Comparison of ENCODE assay signal across 10 cellular contexts in genomic region chr15:99306694-99307338, GRCh38. TPM values are rescaled to one million over a fixed set of nuclear protein-coding genes. Genes with fewer than 3 reads are reported as not detected.
DNase-seq lines count a peak whose midpoint lies in the region; ATAC-seq and TF ChIP-seq lines count a peak whose summit lies in the region.
"Had no signal": no experiment of that assay in that cellular context is flagged by ENCODE, and none has a peak within 500 bp of the region (broad histone marks: within the 10 kb centered on the region; RNA-seq: fewer than 3 reads in every experiment).

No MANE protein-coding gene starts in this region.

- peak overlapping the region; percentile 72 for H3K4me2 ChIP-seq in mammary epithelial cell (ENCODE audit: insufficient read depth, low read depth, low read length)

- H3K9me3 ChIP-seq in mammary epithelial cell (replicated peaks; ENCODE audit: insufficient read depth, low read length), result no peaks in the 10 kb centered on the region
- H3K9me3 ChIP-seq in right lobe of liver, result no peaks in the 10 kb centered on the region

- dilution Hi-C loops in mammary epithelial cell (cut with HindIII; ENCODE audit: low sequenced_read_pairs), result no loop called here

- peak overlapping the region; percentile 3 for H3K9ac ChIP-seq in mammary epithelial cell (ENCODE audit: insufficient read depth, low read length)

- CTCF ChIA-PET in mammary epithelial cell (lab: Charles Lee; ENCODE audit: low non-redundant PET), result interaction anchor here (0.6 kb wide), 1 partner anchor 170 kb away, joined by 7 read pairs; no protein-coding TSS in a partner anchor

- WGBS in mammary epithelial cell (ENCODE audit: low coverage, missing lambda C conversion rate), result 9% methylated on average over 8 of the region's 8 CpGs
- WGBS in right lobe of liver (ENCODE audit: insufficient coverage, low coverage, low lambda C conversion rate, missing lambda C conversion rate), result 36% methylated on average over 7 of the region's 8 CpGs

- no peaks in the 10 kb centered on the region for H3K27me3 Mint-ChIP-seq in stimulated activated naive CD8-positive, alpha-beta T cell treated with anti-CD3 and anti-CD28 coated beads, Interleukin-15, Interleukin-2, amounts not matched to agents 100 ng/mL and 50 ng/mL, for 24 hours
- no peaks in the 10 kb centered on the region for H3K27me3 Mint-ChIP-seq in stimulated activated naive CD8-positive, alpha-beta T cell treated with anti-CD3 and anti-CD28 coated beads, Interleukin-15, amount 100 ng/mL, for 72 hours
- H3K27me3 Mint-ChIP-seq: stimulated activated naive B cell treated with anti-CD40 and anti-IgM and Interleukin-4, amounts not matched to agents 10 μg/mL and 1 μg/mL and 100 μg/mL, for 72 hours had no signal

- H3K36me3 Mint-ChIP-seq in stimulated activated naive CD8-positive, alpha-beta T cell treated with anti-CD3 and anti-CD28 coated beads, Interleukin-15, Interleukin-2, amounts not matched to agents 100 ng/mL and 50 ng/mL, for 24 hours (ENCODE audit: low read depth), result no peaks in the 10 kb centered on the region

- no peaks in the 10 kb centered on the region for H3K27me3 ChIP-seq in mammary epithelial cell (ENCODE audit: insufficient read depth, low read length)
- no peaks in the 10 kb centered on the region for H3K27me3 ChIP-seq in right lobe of liver

- no peaks in the 10 kb centered on the region for H4K20me1 ChIP-seq in mammary epithelial cell (ENCODE audit: insufficient read depth, low read length)

- no peak for TF ChIP-seq CTCF in mammary epithelial cell (conservative IDR thresholded peaks at IDR 0.05 in 1 of 2, IDR thresholded peaks at IDR 0.05 in 1 of 2; ENCODE audit: extremely low read depth in 1 of 2, insufficient read depth in 1 of 2, low read depth in 1 of 2, low read length in 2 of 2)
- TF ChIP-seq CTCF in right lobe of liver (IDR thresholded peaks at IDR 0.05), result no peak

- peak overlapping the region; percentile 32 for H3K27ac Mint-ChIP-seq in stimulated activated naive CD8-positive, alpha-beta T cell treated with anti-CD3 and anti-CD28 coated beads, Interleukin-15, Interleukin-2, amounts not matched to agents 100 ng/mL and 50 ng/mL, for 24 hours
- no peak overlapping the region for H3K27ac Mint-ChIP-seq in stimulated activated naive CD8-positive, alpha-beta T cell treated with anti-CD3 and anti-CD28 coated beads, Interleukin-15, amount 100 ng/mL, for 72 hours
- H3K27ac Mint-ChIP-seq: stimulated activated naive B cell treated with anti-CD40 and anti-IgM and Interleukin-4, amounts not matched to agents 10 μg/mL and 1 μg/mL and 100 μg/mL, for 72 hours had no signal

- peak overlapping the region; percentile 91 for H2AFZ ChIP-seq in mammary epithelial cell (ENCODE audit: low read depth, low read length)

- no peaks in the 10 kb centered on the region for H3K4me1 Mint-ChIP-seq in stimulated activated naive CD8-positive, alpha-beta T cell treated with anti-CD3 and anti-CD28 coated beads, Interleukin-15, Interleukin-2, amounts not matched to agents 100 ng/mL and 50 ng/mL, for 24 hours (ENCODE audit: low read depth)
- no peaks in the 10 kb centered on the region for H3K4me1 Mint-ChIP-seq in stimulated activated naive CD8-positive, alpha-beta T cell treated with anti-CD3 and anti-CD28 coated beads, Interleukin-15, amount 100 ng/mL, for 72 hours
- H3K4me1 Mint-ChIP-seq: stimulated activated naive B cell treated with anti-CD40 and anti-IgM and Interleukin-4, amounts not matched to agents 10 μg/mL and 1 μg/mL and 100 μg/mL, for 72 hours had no signal

- H3K4me1 ChIP-seq in mammary epithelial cell (ENCODE audit: insufficient read depth, low read length) (peaks cover 16% of the 10 kb centered on the region), right lobe of liver (peaks cover 0 to 26% (median 8%) of the 10 kb centered on the region in 4 donors)

- H3K4me3 ChIP-seq in mammary epithelial cell (replicated peaks in 1 of 3; ENCODE audit: insufficient read depth in 1 of 3, low read depth in 2 of 3, low read length in 3 of 3) (peak overlapping the region in 1 of 3 experiments; percentile 3), right lobe of liver (peak overlapping the region in 1 of 3 donors; percentile 22)

- ATAC-seq in stimulated activated naive CD8-positive, alpha-beta T cell treated with anti-CD3 and anti-CD28 coated beads, Interleukin-15, amount 100 ng/mL, for 72 hours, result no peak
- ATAC-seq in right lobe of liver, result peak; percentile 64 to 78 (median 74)
- no peak for ATAC-seq in GM18519 (IDR thresholded peaks at IDR 0.05; ENCODE audit: low FRiP score, unreplicated experiment)
- ATAC-seq in HG03108 (IDR thresholded peaks at IDR 0.05; ENCODE audit: unreplicated experiment), result no peak
- ATAC-seq: stimulated activated naive B cell treated with anti-CD40 and anti-IgM and Interleukin-4, amounts not matched to agents 10 μg/mL and 1 μg/mL and 100 μg/mL, for 72 hours had no signal

- intact Hi-C loops in mammary epithelial cell (cut with micrococcal nuclease), result no loop called here
- intact Hi-C loops in right lobe of liver (cut with DNase I), result no loop called here

- no TSS peak for BruUV-seq in mammary epithelial cell (replicated peaks; lab: Mats Ljungman, UMichigan)

- TF ChIP-seq POLR2A in right lobe of liver (IDR thresholded peaks at IDR 0.05), result no peak

- in situ Hi-C loops in mammary epithelial cell (cut with MboI; ENCODE audit: low sequenced_read_pairs in 2 of 2), result no loop called here

- no peak for DNase-seq in stimulated activated naive CD8-positive, alpha-beta T cell treated with anti-CD3 and anti-CD28 coated beads, Interleukin-15, amount 100 ng/mL, for 72 hours
- no peak for DNase-seq in mammary epithelial cell
- DNase-seq in right lobe of liver, result peak in 2 of 3 donors; percentile 20 to 48
- DNase-seq in stimulated activated CD4-positive, alpha-beta T cell treated with anti-CD3 and anti-CD28 coated beads, Interleukin-4, amount 100 ng/mL, for 4 hours, result no peak
- no peak for DNase-seq in HUDEP-2 (lab: John Stamatoyannopoulos, UW; ENCODE audit: unreplicated experiment in 76 of 76)
- DNase-seq: stimulated activated naive B cell treated with anti-CD40 and anti-IgM and Interleukin-4, amounts not matched to agents 10 μg/mL and 1 μg/mL and 100 μg/mL, for 72 hours had no signal

- no peaks in the 10 kb centered on the region for H3K9me3 Mint-ChIP-seq in stimulated activated naive CD8-positive, alpha-beta T cell treated with anti-CD3 and anti-CD28 coated beads, Interleukin-15, Interleukin-2, amounts not matched to agents 100 ng/mL and 50 ng/mL, for 24 hours
- H3K9me3 Mint-ChIP-seq in stimulated activated naive CD8-positive, alpha-beta T cell treated with anti-CD3 and anti-CD28 coated beads, Interleukin-15, amount 100 ng/mL, for 72 hours, result no peaks in the 10 kb centered on the region
- H3K9me3 Mint-ChIP-seq: stimulated activated naive B cell treated with anti-CD40 and anti-IgM and Interleukin-4, amounts not matched to agents 10 μg/mL and 1 μg/mL and 100 μg/mL, for 72 hours had no signal

- H3K27ac ChIP-seq in mammary epithelial cell (ENCODE audit: insufficient read depth, low read depth, low read length) (peak overlapping the region; percentile 57), right lobe of liver (peak overlapping the region in 2 of 3 donors; percentile 8 to 64)

- no peaks in the 10 kb centered on the region for H3K36me3 ChIP-seq in mammary epithelial cell (ENCODE audit: insufficient read depth, low read length)
- H3K36me3 ChIP-seq in right lobe of liver, result no peaks in the 10 kb centered on the region

- no peaks in the 10 kb centered on the region for H3K79me2 ChIP-seq in mammary epithelial cell (ENCODE audit: insufficient read depth, low read length)

- no peak overlapping the region for H3K4me3 Mint-ChIP-seq in stimulated activated naive CD8-positive, alpha-beta T cell treated with anti-CD3 and anti-CD28 coated beads, Interleukin-15, Interleukin-2, amounts not matched to agents 100 ng/mL and 50 ng/mL, for 24 hours
- no peak overlapping the region for H3K4me3 Mint-ChIP-seq in stimulated activated naive CD8-positive, alpha-beta T cell treated with anti-CD3 and anti-CD28 coated beads, Interleukin-15, amount 100 ng/mL, for 72 hours
- H3K4me3 Mint-ChIP-seq: neural crest cell; stimulated activated naive B cell treated with anti-CD40 and anti-IgM and Interleukin-4, amounts not matched to agents 10 μg/mL and 1 μg/mL and 100 μg/mL, for 72 hours had no signal

RNA-seq across cellular contexts. Expression of gene LRRC28, which starts 55.5 kb away (rescaled TPM):
- total RNA-seq in mammary epithelial cell, result 10 to 100 TPM; 22.5 to 27.3 TPM
- polyA plus RNA-seq in mammary epithelial cell, result 23.7 TPM
- 10.1 TPM for polyA minus RNA-seq in mammary epithelial cell
- total RNA-seq in right lobe of liver, result 10 to 100 TPM; 21.8 to 70.1 (median 31.9) TPM

RNA-seq across cellular contexts. Expression of gene TTC23, which starts 57.4 kb away (rescaled TPM):
- 10 to 100 TPM; 18.1 to 29.0 TPM for total RNA-seq in mammary epithelial cell
- 2.5 TPM for polyA plus RNA-seq in mammary epithelial cell
- 23.9 TPM for polyA minus RNA-seq in mammary epithelial cell
- 10 to 100 TPM in 3 of 6 experiments, 1 to 10 TPM in 3; 6.1 to 18.4 (median 9.1) TPM for total RNA-seq in right lobe of liver

Comparison
In these comparisons a context has a peak if more than half of its experiments do, and no peak if none do; other contexts are left out.
1. ATAC-seq: peak in right lobe of liver (4 of 4); none in stimulated activated naive CD8-positive, alpha-beta T cell treated with anti-CD3 and anti-CD28 coated beads, Interleukin-15, amount 100 ng/mL, for 72 hours (single experiment), GM18519 (single experiment) and HG03108 (single experiment).
2. DNase-seq: peak in right lobe of liver (2 of 3); none in stimulated activated naive CD8-positive, alpha-beta T cell treated with anti-CD3 and anti-CD28 coated beads, Interleukin-15, amount 100 ng/mL, for 72 hours (0 of 2), mammary epithelial cell (single experiment), stimulated activated CD4-positive, alpha-beta T cell treated with anti-CD3 and anti-CD28 coated beads, Interleukin-4, amount 100 ng/mL, for 4 hours (0 of 2) and HUDEP-2 (0 of 76).